9 cellular contexts compared by ENCODE assay signal in genomic region chr1:81237531-81238528, GRCh38.
DNase-seq lines count a peak whose midpoint lies in the region; ATAC-seq and TF ChIP-seq lines count a peak whose summit lies in the region.
"Had no signal": no experiment of that assay in that cellular context is flagged by ENCODE, and none has a peak within 500 bp of the region (broad histone marks: within the 10 kb centered on the region; RNA-seq: fewer than 3 reads in every experiment).

No MANE protein-coding gene starts in this region.

- 57% methylated on average over 11 of the region's 11 CpGs for WGBS in prostate gland

- ATAC-seq in HG03520 (IDR thresholded peaks at IDR 0.05; ENCODE audit: unreplicated experiment) (no peak), GM18520 (IDR thresholded peaks at IDR 0.05; ENCODE audit: unreplicated experiment) (no peak)

- H3K9me3 ChIP-seq in SK-N-MC (ENCODE audit: low read depth, low read length) (no peaks in the 10 kb centered on the region), iPS-18a (ENCODE audit: control insufficient read depth, low read depth, low read length) (no peaks in the 10 kb centered on the region), subcutaneous abdominal adipose tissue (ENCODE audit: control insufficient read depth in 5 of 5, low read length in 5 of 5) (no peaks in the 10 kb centered on the region), prostate gland (no peaks in the 10 kb centered on the region)

- no peaks in the 10 kb centered on the region for H3K36me3 ChIP-seq in SK-N-MC (ENCODE audit: insufficient read depth, low read length)
- no peaks in the 10 kb centered on the region for H3K36me3 ChIP-seq in iPS-18a (ENCODE audit: control insufficient read depth, low read depth, low read length)
- no peaks in the 10 kb centered on the region for H3K36me3 ChIP-seq in subcutaneous abdominal adipose tissue (ENCODE audit: control insufficient read depth in 5 of 5, insufficient read depth in 5 of 5, low read length in 5 of 5)
- H3K36me3 ChIP-seq in prostate gland: no peaks in the 10 kb centered on the region

- intact Hi-C loops in prostate gland (cut with DNase I): no loop called here

- peaks cover 65% of the 10 kb centered on the region for H3K4me1 ChIP-seq in iPS-18a (ENCODE audit: control insufficient read depth, low read depth, low read length)
- peaks cover 0 to 13% (median 3%) of the 10 kb centered on the region in 5 donors for H3K4me1 ChIP-seq in subcutaneous abdominal adipose tissue (ENCODE audit: control insufficient read depth in 5 of 5, insufficient read depth in 5 of 5, low read length in 5 of 5)
- H3K4me1 ChIP-seq in prostate gland (replicated peaks): no peaks in the 10 kb centered on the region

- no peak overlapping the region for H3K9ac ChIP-seq in SK-N-MC (ENCODE audit: insufficient read length)
- H3K9ac ChIP-seq in iPS-18a (ENCODE audit: low read length): peak overlapping the region; percentile 7
- H3K9ac ChIP-seq in subcutaneous abdominal adipose tissue (ENCODE audit: low read length in 5 of 5): no peak overlapping the region

- no peak for TF ChIP-seq POLR2A in prostate gland (IDR thresholded peaks at IDR 0.05)

- H3K27me3 ChIP-seq in iPS-18a (ENCODE audit: control insufficient read depth, insufficient read depth, low read length) (no peaks in the 10 kb centered on the region), subcutaneous abdominal adipose tissue (ENCODE audit: control insufficient read depth in 5 of 5, insufficient read depth in 4 of 5, low read length in 5 of 5) (no peaks in the 10 kb centered on the region), prostate gland (replicated peaks; ENCODE audit: insufficient read depth) (no peaks in the 10 kb centered on the region)

- no peak for TF ChIP-seq CTCF in prostate gland (IDR thresholded peaks at IDR 0.05)

- DNase-seq in NCI-H82 (lab: John Stamatoyannopoulos, UW): peak; percentile 54
- no peak for DNase-seq in NCI-H82 treated with DMSO at 0.1 percent for 48 hours (lab: John Stamatoyannopoulos, UW; ENCODE audit: unreplicated experiment)
- DNase-seq in SK-N-MC (ENCODE audit: low read depth, low spot score): no peak
- DNase-seq in prostate gland (ENCODE audit: low spot score): no peak
- DNase-seq: activated naive CD4-positive, alpha-beta T cell treated with anti-CD3 and anti-CD28 coated beads for 36 hours had no signal

- no peak overlapping the region for H3K27ac ChIP-seq in SK-N-MC
- peak overlapping the region; percentile 60 for H3K27ac ChIP-seq in iPS-18a (ENCODE audit: low read length)
- no peak overlapping the region for H3K27ac ChIP-seq in subcutaneous abdominal adipose tissue (ENCODE audit: low read depth, low read length)
- no peak overlapping the region for H3K27ac ChIP-seq in prostate gland

- peak overlapping the region; percentile 17 for H3K4me3 ChIP-seq in SK-N-MC
- peak overlapping the region; percentile 47 for H3K4me3 ChIP-seq in iPS-18a (ENCODE audit: low read length)
- H3K4me3 ChIP-seq in subcutaneous abdominal adipose tissue (ENCODE audit: low read depth in 1 of 5, low read length in 5 of 5): peak overlapping the region in 3 of 5 donors; percentile 11 to 25 (median 24)
- H3K4me3 ChIP-seq in prostate gland: no peak overlapping the region

Comparison
In these comparisons a context has a peak if more than half of its experiments do, and no peak if none do; other contexts are left out.
1. H3K4me3 ChIP-seq: peak in SK-N-MC (single experiment), iPS-18a (single experiment) and subcutaneous abdominal adipose tissue (3 of 5); none in prostate gland (0 of 2).